Comparison of ENCODE assay signal across 7 cellular contexts in genomic region chr15:70504305-70504951, GRCh38.
DNase-seq lines count a peak whose midpoint lies in the region; ATAC-seq, FAIRE-seq and TF ChIP-seq lines count a peak whose summit lies in the region.

No MANE protein-coding gene starts in this region.

- H3K4me1 ChIP-seq in kidney (ENCODE audit: control insufficient read depth in 1 of 2, insufficient read depth in 1 of 2, low read depth in 1 of 2, low read length in 2 of 2), result peaks cover 0 to 9% of the 10 kb centered on the region in 2 donors

- no peaks in the 10 kb centered on the region for H3K9me3 ChIP-seq in kidney (ENCODE audit: control insufficient read depth in 1 of 2, low read length in 2 of 2)

- H3K9ac ChIP-seq in kidney (ENCODE audit: low read length in 2 of 2), result no peak overlapping the region

- DNase-seq in GM12864 (ENCODE audit: low read depth) (peak; percentile 69), HT-29 (ENCODE audit: low spot score) (peak; percentile 68), kidney (peak; percentile 88), DMS79 treated with DMSO at 0.1 percent for 48 hours (lab: John Stamatoyannopoulos, UW) (no peak), NCI-H446 treated with DMSO at 0.1 percent for 48 hours (lab: John Stamatoyannopoulos, UW) (no peak)
- DNase-seq in activated T-cell treated with anti-CD3 and anti-CD28 coated beads, Interleukin-2, amount 50 U/mL, for 48 hours, result peak; percentile 65 to 73

- H3K36me3 ChIP-seq in kidney (ENCODE audit: control insufficient read depth in 1 of 2, insufficient read depth in 2 of 2, low read length in 2 of 2), result no peaks in the 10 kb centered on the region

- ATAC-seq in GM21381 (IDR thresholded peaks at IDR 0.05; ENCODE audit: unreplicated experiment), result peak; percentile 45

- TF ChIP-seq CTCF in GM12864 (IDR thresholded peaks at IDR 0.05; ENCODE audit: low read depth, low read length, missing control alignments) (no peak), kidney (IDR thresholded peaks at IDR 0.05; ENCODE audit: borderline replicate concordance, extremely low read depth, insufficient read depth) (no peak)

- H3K27ac ChIP-seq in kidney (ENCODE audit: low read depth in 2 of 2, low read length in 2 of 2), result no peak overlapping the region

- intact Hi-C loops in kidney (cut with DNase I), result no loop called here

- no peak for FAIRE-seq in kidney (lab: Jason Lieb, UNC)

- H3K4me3 ChIP-seq in GM12864 (ENCODE audit: low read depth, low read length), result no peak overlapping the region; the same call in 1 of the 2 replicates
- no peak overlapping the region for H3K4me3 ChIP-seq in kidney (ENCODE audit: low read length in 2 of 2)

Comparison
In these comparisons a context has a peak if more than half of its experiments do, and no peak if none do; other contexts are left out.
1. DNase-seq: peak in GM12864 (single experiment), HT-29 (single experiment), activated T-cell treated with anti-CD3 and anti-CD28 coated beads, Interleukin-2, amount 50 U/mL, for 48 hours (2 of 2) and kidney (single experiment); none in DMS79 treated with DMSO at 0.1 percent for 48 hours (single experiment) and NCI-H446 treated with DMSO at 0.1 percent for 48 hours (single experiment).